In the genomic region with DNA sequence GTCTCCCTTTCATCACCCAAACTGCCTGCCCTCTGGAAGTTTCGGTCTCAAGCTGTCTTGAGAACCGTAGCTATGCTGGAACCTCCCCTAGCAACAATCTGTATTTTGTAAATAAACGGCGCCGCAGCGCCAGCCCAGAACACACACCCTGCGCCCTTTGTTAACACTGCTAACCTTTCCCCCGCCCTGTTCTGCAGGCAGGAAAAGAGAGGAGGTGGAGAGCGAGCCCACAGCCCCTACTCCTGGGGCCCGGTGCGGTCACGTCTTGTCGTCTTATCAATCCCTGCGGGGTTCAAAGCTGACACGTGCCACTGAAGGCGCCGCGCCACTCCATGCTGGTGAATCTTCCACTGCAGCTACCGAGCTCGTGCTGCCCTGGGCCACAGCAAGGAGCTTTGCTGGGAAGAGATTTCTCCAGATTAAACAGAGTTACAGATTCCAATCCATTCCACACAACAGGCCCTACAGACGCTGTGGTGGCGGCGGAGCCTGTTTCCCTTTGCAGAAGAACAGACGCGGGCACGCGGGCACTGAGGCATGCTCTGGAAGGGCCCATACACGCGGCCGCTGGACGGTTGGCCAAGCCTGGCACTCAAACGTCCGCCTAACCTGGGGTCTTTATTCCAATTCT, we compare ENCODE assay signal across 8 cellular contexts. TPM values are rescaled to one million over a fixed set of nuclear protein-coding genes. Genes with fewer than 3 reads are reported as not detected.
DNase-seq lines count a peak whose midpoint lies in the region; ATAC-seq and TF ChIP-seq lines count a peak whose summit lies in the region.

No MANE protein-coding gene starts in this region.

- ATAC-seq in HG03175 (IDR thresholded peaks at IDR 0.05; ENCODE audit: unreplicated experiment) (no peak), GM21447 (IDR thresholded peaks at IDR 0.05; ENCODE audit: unreplicated experiment) (no peak)

- no peaks in the 10 kb centered on the region for H3F3A ChIP-seq in neural progenitor cell (ENCODE audit: low read depth)

- H3K9me3 ChIP-seq in SJSA1 (replicated peaks) (no peaks in the 10 kb centered on the region), neural progenitor cell (ENCODE audit: low read depth) (no peaks in the 10 kb centered on the region), WERI-Rb-1 (ENCODE audit: severe bottlenecking) (peaks cover 6% of the 10 kb centered on the region)

- DNase-seq in DMS153 (lab: John Stamatoyannopoulos, UW) (peak; percentile 92), SJSA1 (ENCODE audit: low read depth in 1 of 2, low spot score in 2 of 2) (peak; percentile 49 to 68), neural progenitor cell (ENCODE audit: low spot score) (peak; percentile 43), WERI-Rb-1 (no peak), COR-L47 (lab: John Stamatoyannopoulos, UW) (no peak)
- DNase-seq in effector CD4-positive, alpha-beta T cell = peak; percentile 54

- peak overlapping the region; percentile 96 for H3K27ac Mint-ChIP-seq in neural progenitor cell

- H3K4me3 Mint-ChIP-seq in neural progenitor cell = peak overlapping the region; percentile 60

- no peak overlapping the region for H3K27ac ChIP-seq in SJSA1
- no peak overlapping the region for H3K27ac ChIP-seq in neural progenitor cell
- no peak overlapping the region for H3K27ac ChIP-seq in WERI-Rb-1

- TF ChIP-seq CTCF in neural progenitor cell (IDR thresholded peaks at IDR 0.05) (no peak), WERI-Rb-1 (IDR thresholded peaks at IDR 0.05; ENCODE audit: low read depth, low read length) (no peak)

- H3K36me3 ChIP-seq in SJSA1 (no peaks in the 10 kb centered on the region), neural progenitor cell (no peaks in the 10 kb centered on the region), WERI-Rb-1 (no peaks in the 10 kb centered on the region)

- no peaks in the 10 kb centered on the region for H3K36me3 Mint-ChIP-seq in neural progenitor cell

- no peaks in the 10 kb centered on the region for H3K79me2 ChIP-seq in neural progenitor cell (ENCODE audit: low read depth)

- no peak overlapping the region for H2AFZ ChIP-seq in neural progenitor cell (replicated peaks)

- no peaks in the 10 kb centered on the region for H3K9me3 Mint-ChIP-seq in neural progenitor cell

- H3K4me3 ChIP-seq in SJSA1 (no peak overlapping the region), neural progenitor cell (no peak overlapping the region), WERI-Rb-1 (ENCODE audit: low read depth, low read length) (no peak overlapping the region)

- peaks cover 36% of the 10 kb centered on the region for H3K4me1 Mint-ChIP-seq in neural progenitor cell

- peaks cover 12% of the 10 kb centered on the region for H3K27me3 Mint-ChIP-seq in neural progenitor cell (ENCODE audit: insufficient read depth, low read depth)

- no peak overlapping the region for H3K4me2 ChIP-seq in neural progenitor cell

- H3K4me1 ChIP-seq in SJSA1 (replicated peaks) = 0 out of 2 replicates have a peak, but pooled peaks cover 3% of the 10 kb centered on the region
- H3K4me1 ChIP-seq in neural progenitor cell = peaks cover 28% of the 10 kb centered on the region

- no peaks in the 10 kb centered on the region for H4K20me1 ChIP-seq in neural progenitor cell (ENCODE audit: low read depth)

- peaks cover 77% of the 10 kb centered on the region for H3K27me3 ChIP-seq in SJSA1 (replicated peaks)
- no peaks in the 10 kb centered on the region for H3K27me3 ChIP-seq in neural progenitor cell
- no peaks in the 10 kb centered on the region for H3K27me3 ChIP-seq in WERI-Rb-1 (ENCODE audit: insufficient read depth, low read depth, severe bottlenecking)

- H3K9ac ChIP-seq in neural progenitor cell = no peak overlapping the region

RNA-seq across cellular contexts. Expression of a gene that starts 25.3 kb away (rescaled TPM):
- not detected in 2 replicates for total RNA-seq in SJSA1 (2014; rRNA removed; shearing (Covaris generic))
- 0.25 and 0.60 TPM in 2 replicates for total RNA-seq in neural progenitor cell (ENCODE audit: low replicate concordance)

Comparison
In these comparisons a context has a peak if more than half of its experiments do, and no peak if none do; other contexts are left out.
1. DNase-seq: peak in DMS153 (single experiment), SJSA1 (2 of 2), effector CD4-positive, alpha-beta T cell (single experiment) and neural progenitor cell (single experiment); none in WERI-Rb-1 (single experiment) and COR-L47 (single experiment).